ENCODE assay signal across 18 cellular contexts in the genomic region with DNA sequence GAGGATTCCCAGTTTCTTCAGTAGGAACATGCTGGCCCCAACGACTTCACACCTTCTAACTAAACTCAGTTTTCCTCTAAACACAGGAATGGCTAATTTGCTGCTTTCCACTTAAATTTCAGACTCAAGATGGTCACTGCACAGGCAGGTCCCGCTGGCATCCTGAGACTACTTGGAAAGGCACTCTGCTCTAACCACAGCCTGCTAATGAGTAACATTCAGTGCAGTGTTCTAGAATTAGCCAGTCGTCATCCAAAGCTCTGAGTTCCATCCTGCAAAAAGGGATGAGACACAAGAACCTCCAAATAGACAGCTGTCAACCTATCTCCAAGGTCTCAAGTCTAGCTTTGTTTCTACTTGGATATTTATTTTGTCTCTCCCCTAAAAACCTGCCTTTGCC. TPM values are rescaled to one million over a fixed set of nuclear protein-coding genes. Genes with fewer than 3 reads are reported as not detected.
DNase-seq lines count a peak whose midpoint lies in the region; ATAC-seq, FAIRE-seq and TF ChIP-seq lines count a peak whose summit lies in the region.
"Had no signal": no experiment of that assay in that cellular context is flagged by ENCODE, and none has a peak within 500 bp of the region (broad histone marks: within the 10 kb centered on the region; RNA-seq: fewer than 3 reads in every experiment).

No MANE protein-coding gene starts in this region.

- no peak overlapping the region for H4K8ac ChIP-seq in H9 (replicated peaks; ENCODE audit: insufficient read length, low read depth, low read length)

- peaks cover 0 to 27% of the 10 kb centered on the region in 2 experiments; a peak in 3 of 5 replicates for H3K4me1 ChIP-seq in K562 (replicated peaks in 1 of 2; ENCODE audit: control insufficient read depth in 2 of 2, insufficient read depth in 2 of 2, low read length in 2 of 2)
- H3K4me1 ChIP-seq in H9 (ENCODE audit: insufficient read depth, low read length) = no peaks in the 10 kb centered on the region

- H2BK20ac ChIP-seq in H9 (ENCODE audit: low read depth, low read length, poor library complexity, severe bottlenecking) = no peak overlapping the region

- no peak overlapping the region for H2BK12ac ChIP-seq in H9 (ENCODE audit: insufficient read length, low read depth, low read length)

- no peaks in the 10 kb centered on the region for H3K9me3 Mint-ChIP-seq in H9
- H3K9me3 Mint-ChIP-seq: activated naive CD8-positive, alpha-beta T cell treated with anti-CD3 and anti-CD28 coated beads, Interleukin-2, amount 10 ng/mL, durations not matched to agents 7 days and 5 days; neural crest cell had no signal

- H3K9me3 ChIP-seq in K562 (replicated peaks; ENCODE audit: control insufficient read depth, insufficient read depth, low read depth, low read length) (no peaks in the 10 kb centered on the region), H9 (ENCODE audit: control insufficient read depth, low read depth, low read length) (no peaks in the 10 kb centered on the region)

- H3K79me1 ChIP-seq in H9 (ENCODE audit: insufficient read depth, low read depth, low read length, poor library complexity, severe bottlenecking) = no peaks in the 10 kb centered on the region

- no peaks in the 10 kb centered on the region for H3K27me3 ChIP-seq in K562 (ENCODE audit: control insufficient read depth in 2 of 2, insufficient read depth in 2 of 2, low read length in 2 of 2)
- H3K27me3 ChIP-seq in H9 (ENCODE audit: insufficient read depth, low read length) = peaks cover 80% of the 10 kb centered on the region

- no peak overlapping the region for H3K4me3 Mint-ChIP-seq in H9
- H3K4me3 Mint-ChIP-seq: activated naive CD8-positive, alpha-beta T cell treated with anti-CD3 and anti-CD28 coated beads, Interleukin-2, amount 10 ng/mL, durations not matched to agents 7 days and 5 days; neural crest cell had no signal

- H3K23ac ChIP-seq in H9 (ENCODE audit: insufficient read length, low read depth, low read length) = no peak overlapping the region

- H3K27ac ChIP-seq in K562 (ENCODE audit: extremely low read depth, low read depth, low read length) (no peak overlapping the region), H9 (ENCODE audit: insufficient read length, low read depth, low read length) (no peak overlapping the region)

- no peak overlapping the region for H4K5ac ChIP-seq in H9 (ENCODE audit: insufficient read length, low read depth, low read length)

- no peak overlapping the region for H3K56ac ChIP-seq in H9 (ENCODE audit: insufficient read length, low read depth, low read length)

- H2AFZ ChIP-seq in K562 (ENCODE audit: low read depth, low read length) (no peak overlapping the region), H9 (ENCODE audit: low read length) (no peak overlapping the region)

- BruUV-seq in K562 (replicated peaks; lab: Mats Ljungman, UMichigan) = no TSS peak

- H3K9ac ChIP-seq in K562 (ENCODE audit: insufficient read depth in 1 of 2, low read depth in 2 of 2, low read length in 2 of 2) (no peak overlapping the region), H9 (ENCODE audit: extremely low read depth, insufficient read length, low read length) (no peak overlapping the region)

- no peak for FAIRE-seq in K562 (lab: Jason Lieb, UNC)

- H4K20me1 ChIP-seq in K562 (replicated peaks; ENCODE audit: control insufficient read depth, insufficient read depth, low read length) (0 out of 2 replicates have a peak, but pooled peaks cover 3% of the 10 kb centered on the region), H9 (ENCODE audit: control insufficient read depth, insufficient read depth, insufficient read length) (no peaks in the 10 kb centered on the region)

- no peak overlapping the region for H3K27ac Mint-ChIP-seq in H9
- H3K27ac Mint-ChIP-seq: activated naive CD8-positive, alpha-beta T cell treated with anti-CD3 and anti-CD28 coated beads, Interleukin-2, amount 10 ng/mL, durations not matched to agents 7 days and 5 days had no signal

- no peak for TF ChIP-seq RAD21 in K562 (CRISPR knock-in tag; conservative IDR thresholded peaks at IDR 0.05 in 1 of 2, IDR thresholded peaks at IDR 0.05 in 1 of 2)

- H3K4ac ChIP-seq in H9 (ENCODE audit: low read depth, low read length) = no peak overlapping the region

- H2BK120ac ChIP-seq in H9 (ENCODE audit: low read depth, low read length, poor library complexity, severe bottlenecking) = no peak overlapping the region

- no peak overlapping the region for H3T11ph ChIP-seq in H9 (ENCODE audit: low read length)

- 33% methylated on average over 3 of the region's 3 CpGs for WGBS in K562 (ENCODE audit: insufficient coverage, low coverage, missing lambda C conversion rate)
- no CpG with 5 or more reads among the region's 3 CpGs for WGBS in H9 (ENCODE audit: extremely low coverage, insufficient read length, low lambda C conversion rate)

- CTCF ChIA-PET in K562 (lab: Yijun Ruan, JAX; ENCODE audit: low intra/inter-chr PET ratio) = no interaction called here

- in situ Hi-C loops in K562 (cut with MboI) = no loop called here

- TF ChIP-seq POLR2A in K562 (conservative IDR thresholded peaks at IDR 0.05) = no peak

- no peak overlapping the region for H2AK5ac ChIP-seq in H9 (ENCODE audit: insufficient read length, low read length)

- H3K4me2 ChIP-seq in K562 (ENCODE audit: insufficient read depth, low read length) (0 out of 2 replicates have a peak overlapping the region, but pooled peaks have one; percentile 5), H9 (ENCODE audit: insufficient read depth, insufficient read length, low read length) (no peak overlapping the region)

- TF ChIP-seq CTCF in AG09309 (IDR thresholded peaks at IDR 0.05; ENCODE audit: control insufficient read depth, insufficient read depth, low read depth, low read length, missing control alignments) (no peak), HFF-Myc (IDR thresholded peaks at IDR 0.05; ENCODE audit: low read depth, low read length, missing control alignments) (no peak), K562 (IDR thresholded peaks at IDR 0.05 in 2 of 3, conservative IDR thresholded peaks at IDR 0.05 in 1 of 3; ENCODE audit: insufficient read depth in 2 of 3, low read depth in 1 of 3, low read length in 3 of 3) (no peak), omental fat pad (IDR thresholded peaks at IDR 0.05) (no peak), H9 (conservative IDR thresholded peaks at IDR 0.05) (no peak)

- POLR2A ChIA-PET in K562 (lab: Yijun Ruan, JAX) = interaction anchor here (0.7 to 3.2 kb wide), 2 partner anchors 11 to 392 kb away, joined by 3 to 16 read pairs; no protein-coding TSS in a partner anchor

- peaks cover under 1% of the 10 kb centered on the region for H3K9me1 ChIP-seq in K562 (ENCODE audit: control insufficient read depth, insufficient read depth, low read length)

- DNase-seq in AG09309 (ENCODE audit: low read depth) (peak; percentile 34), HFF-Myc (ENCODE audit: extremely low read depth, low read depth) (peak; percentile 17), K562 (ENCODE audit: extremely low read depth in 1 of 4, low spot score in 3 of 4) (no peak), kidney tubule cell (ENCODE audit: low spot score) (peak; percentile 81), NCI-H2196 treated with DMSO at 0.1 percent for 48 hours (lab: John Stamatoyannopoulos, UW; ENCODE audit: unreplicated experiment) (no peak), SIG-M5 (lab: John Stamatoyannopoulos, UW) (no peak), omental fat pad (ENCODE audit: low spot score) (no peak), H9 (no peak)
- DNase-seq: activated CD4-positive, alpha-beta T cell treated with anti-CD3 and anti-CD28 coated beads, Interleukin-2, amount 50 U/mL, for 48 hours; activated naive CD8-positive, alpha-beta T cell treated with anti-CD3 and anti-CD28 coated beads, Interleukin-2, amount 10 ng/mL, durations not matched to agents 7 days and 5 days; activated T-cell treated with anti-CD3 and anti-CD28 coated beads, Interleukin-2, amount 50 U/mL, for 48 hours; Calu3; GDM1; KBM-7; NCI-H1105; NCI-H2171 treated with DMSO at 0.1 percent for 48 hours had no signal

- H4K91ac ChIP-seq in H9 (ENCODE audit: insufficient read length, low read depth, low read length) = no peak overlapping the region

- H2BK15ac ChIP-seq in H9 (ENCODE audit: low read depth, low read length) = no peak overlapping the region

- no peaks in the 10 kb centered on the region for H3K36me3 ChIP-seq in K562 (ENCODE audit: control insufficient read depth, insufficient read depth, low read length)

- TF ChIP-seq EP300 in K562 (IDR thresholded peaks at IDR 0.05; ENCODE audit: low read length) = no peak

- intact Hi-C loops in K562 (cut with micrococcal nuclease) = no loop called here

- no peaks in the 10 kb centered on the region for H3K23me2 ChIP-seq in H9 (ENCODE audit: insufficient read length, low read depth, low read length, poor library complexity, severe bottlenecking)

- H2BK5ac ChIP-seq in H9 (ENCODE audit: insufficient read length, low read length) = no peak overlapping the region

- H3K4me3 ChIP-seq in AG09309 (ENCODE audit: control insufficient read depth, low read depth, low read length) = no peak overlapping the region
- H3K4me3 ChIP-seq in HFF-Myc (replicated peaks; ENCODE audit: low read depth, low read length) = no peak overlapping the region
- no peak overlapping the region for H3K4me3 ChIP-seq in K562

- peaks cover 100% of the 10 kb centered on the region for H3K27me3 Mint-ChIP-seq in H9 (ENCODE audit: low read depth)
- H3K27me3 Mint-ChIP-seq: activated naive CD8-positive, alpha-beta T cell treated with anti-CD3 and anti-CD28 coated beads, Interleukin-2, amount 10 ng/mL, durations not matched to agents 7 days and 5 days had no signal

- no peak overlapping the region for H3K14ac ChIP-seq in H9 (ENCODE audit: insufficient read depth, low read length)

- no peak overlapping the region for H3K18ac ChIP-seq in H9 (ENCODE audit: insufficient read length, low read depth, low read length)

- H3K4me1 Mint-ChIP-seq in H9 = peaks cover 2 to 3% of the 10 kb centered on the region in 2 experiments; a peak in 2 of 4 replicates

- peaks cover 17% of the 10 kb centered on the region; the same call in 2 of the 3 replicates for H3K79me2 ChIP-seq in K562 (ENCODE audit: control insufficient read depth, insufficient read depth, low read length)
- no peaks in the 10 kb centered on the region for H3K79me2 ChIP-seq in H9 (ENCODE audit: insufficient read depth, low read length)

- H3K36me3 Mint-ChIP-seq in H9 (ENCODE audit: insufficient read depth in 1 of 3, low read depth in 3 of 3) = no peaks in the 10 kb centered on the region; a peak in 2 of 7 replicates

- peak; percentile 10; the same call in 2 of the 3 replicates for ATAC-seq in K562
- no peak for ATAC-seq in omental fat pad (ENCODE audit: low FRiP score)
- ATAC-seq: Panc1 had no signal

RNA-seq across cellular contexts. Expression of gene CCDC92, which starts 6.0 kb away (rescaled TPM):
- 5.4 and 7.1 TPM in 2 replicates for total RNA-seq in K562 (2011; cell fraction: chromatin; rRNA removed; ENCODE audit: low replicate concordance)
- total RNA-seq in K562 (2011; cell fraction: nucleolus; rRNA removed) = 4.5 and 5.0 TPM in 2 replicates
- total RNA-seq in K562 (2011; cell fraction: nucleoplasm; rRNA removed) = 4.6 and 7.2 TPM in 2 replicates
- total RNA-seq in K562 (2014; rRNA removed) = 1.4 TPM in 2 replicates
- total RNA-seq in K562 (2014; rRNA removed; fragmentation: Illumina TruSeq; extraction: Trizol) = 1.3 and 1.7 TPM in 2 replicates
- total RNA-seq in K562 (2015; rRNA removed; fragmentation: Illumina TruSeq; extraction: Trizol) = 1.5 and 2.1 TPM in 2 replicates
- 4.0 and 5.9 TPM in 2 replicates for total RNA-seq in K562 (2021)
- 2.6 and 6.8 TPM in 2 replicates for polyA plus RNA-seq in K562 (2011; rRNA removed)
- 2.4 and 6.8 TPM in 2 replicates for polyA plus RNA-seq in K562 (2011; cell fraction: cytosol; rRNA removed)
- 6.6 and 11.3 TPM in 2 replicates for polyA plus RNA-seq in K562 (2011; cell fraction: nucleus; rRNA removed)
- polyA plus RNA-seq in K562 (2012) = 4.0 and 11.0 TPM in 2 replicates
- 2.6 and 3.6 TPM in 2 replicates for polyA plus RNA-seq in K562 (2014; fragmentation: Illumina TruSeq; extraction: Trizol)
- under 1 TPM; 0.27 to 0.30 TPM for polyA plus RNA-seq in K562 (2014; fragmentation: Nextera tagmentation; extraction: Ambion mirVana)
- polyA plus RNA-seq in K562 (2014; rRNA removed) = 3.1 and 3.4 TPM in 2 replicates
- 2.2 and 3.6 TPM in 2 replicates for polyA minus RNA-seq in K562 (2011; rRNA and poly(A)+ RNA removed)
- polyA minus RNA-seq in K562 (2011; cell fraction: cytosol; rRNA and poly(A)+ RNA removed) = 2.2 and 5.6 TPM in 2 replicates
- 3.8 and 8.9 TPM in 2 replicates for polyA minus RNA-seq in K562 (2011; cell fraction: nucleus; rRNA and poly(A)+ RNA removed)
- total RNA-seq in omental fat pad = 10 to 100 TPM; 27.1 to 34.5 (median 32.0) TPM
- 1.0 and 1.3 TPM in 2 replicates for total RNA-seq in H9 (2021)

RNA-seq across cellular contexts. Expression of gene ZNF664, which starts 6.4 kb away (rescaled TPM):
- total RNA-seq in K562 (2011; cell fraction: chromatin; rRNA removed; ENCODE audit: low replicate concordance) = 30.4 and 40.8 TPM in 2 replicates
- total RNA-seq in K562 (2011; cell fraction: nucleolus; rRNA removed) = 22.5 and 24.2 TPM in 2 replicates
- 37.6 and 62.4 TPM in 2 replicates for total RNA-seq in K562 (2011; cell fraction: nucleoplasm; rRNA removed)
- total RNA-seq in K562 (2014; rRNA removed) (31.1 and 34.5 TPM in 2 replicates), K562 (2014; rRNA removed; fragmentation: Illumina TruSeq; extraction: Trizol) (69.9 and 73.6 TPM in 2 replicates), K562 (2015; rRNA removed; fragmentation: Illumina TruSeq; extraction: Trizol) (59.6 and 63.6 TPM in 2 replicates), K562 (2021) (75.5 and 82.5 TPM in 2 replicates), omental fat pad (10 to 100 TPM; 61.8 to 96.0 (median 71.5) TPM), H9 (2021) (29.5 and 31.7 TPM in 2 replicates)
- polyA plus RNA-seq in K562 (2011; rRNA removed) (64.8 and 90.3 TPM in 2 replicates), K562 (2014; fragmentation: Illumina TruSeq; extraction: Trizol) (78.3 and 101 TPM in 2 replicates), K562 (2014; fragmentation: Nextera tagmentation; extraction: Ambion mirVana) (1 to 10 TPM; 3.3 to 6.3 TPM), K562 (2014; rRNA removed) (59.1 and 59.4 TPM in 2 replicates)
- 29.8 and 49.5 TPM in 2 replicates for polyA plus RNA-seq in K562 (2011; cell fraction: cytosol; rRNA removed)
- polyA plus RNA-seq in K562 (2011; cell fraction: nucleus; rRNA removed) = 44.5 and 52.5 TPM in 2 replicates
- 48.0 and 52.7 TPM in 2 replicates for polyA plus RNA-seq in K562 (2012)
- polyA minus RNA-seq in K562 (2011; rRNA and poly(A)+ RNA removed) = 46.6 and 47.8 TPM in 2 replicates
- polyA minus RNA-seq in K562 (2011; cell fraction: cytosol; rRNA and poly(A)+ RNA removed) = 26.5 and 29.5 TPM in 2 replicates
- polyA minus RNA-seq in K562 (2011; cell fraction: nucleus; rRNA and poly(A)+ RNA removed) = 28.0 and 52.0 TPM in 2 replicates

Comparison
In these comparisons a context has a peak if more than half of its experiments do, and no peak if none do; other contexts are left out.
1. DNase-seq: peak in AG09309 (single experiment), HFF-Myc (single experiment) and kidney tubule cell (single experiment); none in K562 (0 of 4), NCI-H2196 treated with DMSO at 0.1 percent for 48 hours (single experiment), SIG-M5 (single experiment), omental fat pad (single experiment) and H9 (single experiment).